13 cellular contexts compared by ENCODE assay signal in genomic region chr6:81895511-81896185, GRCh38.
DNase-seq lines count a peak whose midpoint lies in the region; ATAC-seq lines count a peak whose summit lies in the region.
"Had no signal": no experiment of that assay in that cellular context is flagged by ENCODE, and none has a peak within 500 bp of the region (broad histone marks: within the 10 kb centered on the region; RNA-seq: fewer than 3 reads in every experiment).

No MANE protein-coding gene starts in this region.

- peak; percentile 41 to 42 for ATAC-seq in right cardiac atrium
- no peak for ATAC-seq in HG03196 (IDR thresholded peaks at IDR 0.05; ENCODE audit: unreplicated experiment)
- no peak for ATAC-seq in GM19351 (IDR thresholded peaks at IDR 0.05; ENCODE audit: unreplicated experiment)
- ATAC-seq: esophagus mucosa had no signal

- H3K27ac ChIP-seq in right cardiac atrium (ENCODE audit: low read length) (peak overlapping the region; percentile 83), skin epidermis (peak overlapping the region in 14 of 21 experiments; percentile 12 to 81 (median 46))

- peaks cover 14% of the 10 kb centered on the region for H3K4me1 ChIP-seq in right cardiac atrium (ENCODE audit: control insufficient read depth, insufficient read depth, low read length)
- H3K4me1 ChIP-seq: adrenal gland had no signal

- no peak overlapping the region for H3K4me3 ChIP-seq in right cardiac atrium (ENCODE audit: low read length)
- no peak overlapping the region for H3K4me3 ChIP-seq in skin epidermis
- H3K4me3 ChIP-seq: adrenal gland had no signal

- intact Hi-C loops in right cardiac atrium (cut with DNase I) = loop anchor here in 3 of 4 donors (5.0 to 10.0 kb wide), 4 partner anchors 61 to 143 kb away; partner anchors contain the start of gene TENT5A (in 2 of the 3)

- peak; percentile 80 for DNase-seq in GM04503 (ENCODE audit: low read depth)
- DNase-seq in amniotic stem cell (lab: John Stamatoyannopoulos, UW) = peak; percentile 9
- DNase-seq in right cardiac atrium = no peak
- DNase-seq in AML-193 (lab: John Stamatoyannopoulos, UW) = no peak
- DNase-seq in germinal center (ENCODE audit: low spot score) = no peak
- DNase-seq: activated CD4-positive, alpha-beta memory T cell treated with anti-CD3 and anti-CD28 coated beads for 36 hours; DND-41; NCI-H2171 had no signal

- WGBS in right cardiac atrium = 36% methylated on average over 5 of the region's 5 CpGs

- no peaks in the 10 kb centered on the region for H3K27me3 ChIP-seq in right cardiac atrium (ENCODE audit: control insufficient read depth, insufficient read depth)
- H3K27me3 ChIP-seq: adrenal gland had no signal

- no peaks in the 10 kb centered on the region for H3K9me3 ChIP-seq in right cardiac atrium (ENCODE audit: control insufficient read depth, low read length)
- H3K9me3 ChIP-seq: adrenal gland had no signal

Comparison
In these comparisons a context has a peak if more than half of its experiments do, and no peak if none do; other contexts are left out.
1. DNase-seq: peak in GM04503 (single experiment) and amniotic stem cell (single experiment); none in right cardiac atrium (0 of 3), AML-193 (0 of 2) and germinal center (single experiment).
2. ATAC-seq: peak in right cardiac atrium (2 of 2); none in HG03196 (single experiment) and GM19351 (single experiment).